1 cellular context compared by ENCODE assay signal in the genomic region with DNA sequence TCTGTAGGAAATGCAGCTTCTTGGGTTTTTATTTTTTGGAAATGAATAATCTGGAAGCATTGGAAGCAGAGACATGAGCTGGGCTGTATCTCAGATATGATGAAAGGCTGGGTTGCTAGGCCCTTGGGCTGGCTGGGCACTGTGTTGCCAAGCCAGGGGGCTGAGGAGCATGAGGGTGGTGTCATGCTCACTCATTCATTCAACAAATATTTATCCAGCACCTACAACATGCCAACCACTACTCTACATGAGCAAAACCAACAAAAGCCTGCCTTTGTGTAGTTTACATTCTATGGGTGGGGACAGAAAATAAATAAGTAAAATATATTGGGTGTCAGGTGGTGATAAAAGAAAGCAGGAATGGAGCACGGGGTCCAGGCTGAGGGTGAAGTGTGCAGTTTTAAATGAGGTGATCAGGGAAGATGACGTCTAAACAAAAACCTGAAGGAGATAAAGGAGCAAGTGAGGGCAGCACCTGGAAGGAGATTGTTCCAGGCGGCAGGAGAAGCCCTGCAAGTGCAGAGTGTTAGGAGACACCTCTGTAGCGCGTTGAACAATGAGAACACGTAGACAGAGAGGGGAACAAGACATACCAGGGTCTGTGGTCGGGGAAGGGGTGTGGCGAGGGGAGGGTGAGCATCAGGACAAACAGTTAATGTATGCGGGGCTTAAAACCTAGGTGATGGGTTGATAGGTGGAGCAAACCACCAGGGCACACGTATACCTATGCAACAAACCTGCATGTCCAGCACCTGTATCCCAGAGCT.
TF ChIP-seq lines count a peak whose summit lies in the region.

No MANE protein-coding gene starts in this region.

TF ChIP-seq in WTC11, 78 proteins besides CTCF, POLR2A, EP300 and RAD21:
- TF ChIP-seq ZNF416 (CRISPR knock-in tag; IDR thresholded peaks at IDR 0.05), result no peak
- TF ChIP-seq ZNF423 (CRISPR knock-in tag; IDR thresholded peaks at IDR 0.05), result no peak
- TF ChIP-seq FOXJ3 (CRISPR knock-in tag; IDR thresholded peaks at IDR 0.05; ENCODE audit: borderline replicate concordance), result no peak
- TF ChIP-seq, protein P1, sequence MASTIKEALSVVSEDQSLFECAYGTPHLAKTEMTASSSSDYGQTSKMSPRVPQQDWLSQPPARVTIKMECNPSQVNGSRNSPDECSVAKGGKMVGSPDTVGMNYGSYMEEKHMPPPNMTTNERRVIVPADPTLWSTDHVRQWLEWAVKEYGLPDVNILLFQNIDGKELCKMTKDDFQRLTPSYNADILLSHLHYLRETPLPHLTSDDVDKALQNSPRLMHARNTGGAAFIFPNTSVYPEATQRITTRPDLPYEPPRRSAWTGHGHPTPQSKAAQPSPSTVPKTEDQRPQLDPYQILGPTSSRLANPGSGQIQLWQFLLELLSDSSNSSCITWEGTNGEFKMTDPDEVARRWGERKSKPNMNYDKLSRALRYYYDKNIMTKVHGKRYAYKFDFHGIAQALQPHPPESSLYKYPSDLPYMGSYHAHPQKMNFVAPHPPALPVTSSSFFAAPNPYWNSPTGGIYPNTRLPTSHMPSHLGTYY (CRISPR knock-in tag; IDR thresholded peaks at IDR 0.05), result no peak
- no peak for TF ChIP-seq PRRX2 (CRISPR knock-in tag; IDR thresholded peaks at IDR 0.05)
- no peak for TF ChIP-seq ZNF317 (CRISPR knock-in tag; IDR thresholded peaks at IDR 0.05; ENCODE audit: borderline replicate concordance, low read depth)
- TF ChIP-seq TCF7 (CRISPR knock-in tag; IDR thresholded peaks at IDR 0.05; ENCODE audit: low read depth), result no peak
- TF ChIP-seq ZNF425 (CRISPR knock-in tag; conservative IDR thresholded peaks at IDR 0.05), result no peak
- TF ChIP-seq, protein P2, sequence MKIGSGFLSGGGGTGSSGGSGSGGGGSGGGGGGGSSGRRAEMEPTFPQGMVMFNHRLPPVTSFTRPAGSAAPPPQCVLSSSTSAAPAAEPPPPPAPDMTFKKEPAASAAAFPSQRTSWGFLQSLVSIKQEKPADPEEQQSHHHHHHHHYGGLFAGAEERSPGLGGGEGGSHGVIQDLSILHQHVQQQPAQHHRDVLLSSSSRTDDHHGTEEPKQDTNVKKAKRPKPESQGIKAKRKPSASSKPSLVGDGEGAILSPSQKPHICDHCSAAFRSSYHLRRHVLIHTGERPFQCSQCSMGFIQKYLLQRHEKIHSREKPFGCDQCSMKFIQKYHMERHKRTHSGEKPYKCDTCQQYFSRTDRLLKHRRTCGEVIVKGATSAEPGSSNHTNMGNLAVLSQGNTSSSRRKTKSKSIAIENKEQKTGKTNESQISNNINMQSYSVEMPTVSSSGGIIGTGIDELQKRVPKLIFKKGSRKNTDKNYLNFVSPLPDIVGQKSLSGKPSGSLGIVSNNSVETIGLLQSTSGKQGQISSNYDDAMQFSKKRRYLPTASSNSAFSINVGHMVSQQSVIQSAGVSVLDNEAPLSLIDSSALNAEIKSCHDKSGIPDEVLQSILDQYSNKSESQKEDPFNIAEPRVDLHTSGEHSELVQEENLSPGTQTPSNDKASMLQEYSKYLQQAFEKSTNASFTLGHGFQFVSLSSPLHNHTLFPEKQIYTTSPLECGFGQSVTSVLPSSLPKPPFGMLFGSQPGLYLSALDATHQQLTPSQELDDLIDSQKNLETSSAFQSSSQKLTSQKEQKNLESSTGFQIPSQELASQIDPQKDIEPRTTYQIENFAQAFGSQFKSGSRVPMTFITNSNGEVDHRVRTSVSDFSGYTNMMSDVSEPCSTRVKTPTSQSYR (CRISPR knock-in tag; IDR thresholded peaks at IDR 0.05), result no peak
- no peak for TF ChIP-seq KAT7 (CRISPR knock-in tag; IDR thresholded peaks at IDR 0.05; ENCODE audit: borderline replicate concordance)
- TF ChIP-seq ZNF263 (CRISPR knock-in tag; IDR thresholded peaks at IDR 0.05; ENCODE audit: low read depth), result no peak
- TF ChIP-seq OVOL2 (CRISPR knock-in tag; IDR thresholded peaks at IDR 0.05; ENCODE audit: borderline replicate concordance), result no peak
- no peak for TF ChIP-seq HMGXB4 (CRISPR knock-in tag; IDR thresholded peaks at IDR 0.05)
- no peak for TF ChIP-seq ZNF532 (CRISPR knock-in tag; IDR thresholded peaks at IDR 0.05; ENCODE audit: borderline replicate concordance)
- TF ChIP-seq, protein P3, sequence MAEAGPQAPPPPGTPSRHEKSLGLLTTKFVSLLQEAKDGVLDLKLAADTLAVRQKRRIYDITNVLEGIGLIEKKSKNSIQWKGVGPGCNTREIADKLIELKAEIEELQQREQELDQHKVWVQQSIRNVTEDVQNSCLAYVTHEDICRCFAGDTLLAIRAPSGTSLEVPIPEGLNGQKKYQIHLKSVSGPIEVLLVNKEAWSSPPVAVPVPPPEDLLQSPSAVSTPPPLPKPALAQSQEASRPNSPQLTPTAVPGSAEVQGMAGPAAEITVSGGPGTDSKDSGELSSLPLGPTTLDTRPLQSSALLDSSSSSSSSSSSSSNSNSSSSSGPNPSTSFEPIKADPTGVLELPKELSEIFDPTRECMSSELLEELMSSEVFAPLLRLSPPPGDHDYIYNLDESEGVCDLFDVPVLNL (CRISPR knock-in tag; IDR thresholded peaks at IDR 0.05; ENCODE audit: borderline replicate concordance, low read depth), result no peak
- TF ChIP-seq RORB (CRISPR knock-in tag; IDR thresholded peaks at IDR 0.05), result no peak
- TF ChIP-seq ZNF232 (CRISPR knock-in tag; IDR thresholded peaks at IDR 0.05), result no peak
- TF ChIP-seq, protein P4, sequence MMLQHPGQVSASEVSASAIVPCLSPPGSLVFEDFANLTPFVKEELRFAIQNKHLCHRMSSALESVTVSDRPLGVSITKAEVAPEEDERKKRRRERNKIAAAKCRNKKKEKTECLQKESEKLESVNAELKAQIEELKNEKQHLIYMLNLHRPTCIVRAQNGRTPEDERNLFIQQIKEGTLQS (CRISPR knock-in tag; conservative IDR thresholded peaks at IDR 0.05), result no peak
- no peak for TF ChIP-seq SMAD4 (CRISPR knock-in tag; IDR thresholded peaks at IDR 0.05)
TF ChIP-seq in WTC11: peak in this region for 0.
